In genomic region chr3:46972396-46972795, GRCh38 we compare ENCODE assay signal across 16 cellular contexts. TPM values are rescaled to one million over a fixed set of nuclear protein-coding genes. Genes with fewer than 3 reads are reported as not detected.
DNase-seq lines count a peak whose midpoint lies in the region; ATAC-seq and TF ChIP-seq lines count a peak whose summit lies in the region.
"Had no signal": no experiment of that assay in that cellular context is flagged by ENCODE, and none has a peak within 500 bp of the region (broad histone marks: within the 10 kb centered on the region; RNA-seq: fewer than 3 reads in every experiment).

No MANE protein-coding gene starts in this region.

- H3K27me3 Mint-ChIP-seq in central memory CD8-positive, alpha-beta T cell, result no peaks in the 10 kb centered on the region
- H3K27me3 Mint-ChIP-seq in chondrocyte (ENCODE audit: low read depth), result no peaks in the 10 kb centered on the region

- ATAC-seq in left ventricle myocardium superior, result no peak
- ATAC-seq in central memory CD8-positive, alpha-beta T cell (replicated peaks; ENCODE audit: extremely low read depth, poor library complexity, severe bottlenecking), result no peak
- ATAC-seq in HG03342 (IDR thresholded peaks at IDR 0.05; ENCODE audit: unreplicated experiment), result no peak

- H3K27me3 ChIP-seq in SU-DHL-6 (ENCODE audit: low read length), result no peaks in the 10 kb centered on the region
- H3K27me3 ChIP-seq: Peyer's patch, testis had no signal

- H3K4me2 ChIP-seq in SU-DHL-6 (ENCODE audit: low read depth, low read length, poor library complexity, severe bottlenecking), result peak overlapping the region; percentile 51

- peaks cover 21% of the 10 kb centered on the region for H3F3A ChIP-seq in SU-DHL-6 (ENCODE audit: insufficient read depth)

- H3K9me2 ChIP-seq in SU-DHL-6 (replicated peaks; ENCODE audit: insufficient read depth, low read length), result no peaks in the 10 kb centered on the region

- H3K36me3 ChIP-seq in SU-DHL-6 (ENCODE audit: low read length), result peaks cover 3% of the 10 kb centered on the region; the same call in 1 of the 2 replicates
- H3K36me3 ChIP-seq: Peyer's patch had no signal

- no peak for TF ChIP-seq CTCF in SU-DHL-6 (IDR thresholded peaks at IDR 0.05; ENCODE audit: insufficient read depth, low read length, poor library complexity, severe bottlenecking)
- TF ChIP-seq CTCF in chondrocyte (IDR thresholded peaks at IDR 0.05), result no peak
- no peak for TF ChIP-seq CTCF in coronary artery (IDR thresholded peaks at IDR 0.05)

- H3K79me2 ChIP-seq in SU-DHL-6 (ENCODE audit: insufficient read depth, low read length), result peaks cover 88% of the 10 kb centered on the region

- intact Hi-C loops in left ventricle myocardium superior (cut with micrococcal nuclease), result no loop called here
- intact Hi-C loops in cardiac septum (cut with DNase I), result loop anchor here (10.0 kb wide), 1 partner anchor 192 kb away; the partner anchor contains the start of gene SETD2

- no peak overlapping the region for H2AFZ ChIP-seq in SU-DHL-6 (ENCODE audit: low read depth, low read length, severe bottlenecking)
- H2AFZ ChIP-seq: parathyroid adenoma had no signal

- peaks cover 72% of the 10 kb centered on the region for H3K4me1 Mint-ChIP-seq in central memory CD8-positive, alpha-beta T cell
- H3K4me1 Mint-ChIP-seq in chondrocyte (ENCODE audit: low read depth), result peaks cover 69% of the 10 kb centered on the region

- DNase-seq in left ventricle myocardium superior (peak; percentile 7), cardiac septum (ENCODE audit: low spot score) (no peak), chondrocyte (ENCODE audit: low spot score) (no peak), glomerular visceral epithelial cell (ENCODE audit: extremely low spot score) (no peak), coronary artery (ENCODE audit: low spot score) (no peak)
- DNase-seq in central memory CD8-positive, alpha-beta T cell (ENCODE audit: low spot score in 2 of 2), result no peak
- DNase-seq: activated CD4-positive, CD25-positive, alpha-beta regulatory T cell treated with anti-CD3 and anti-CD28 coated beads, Interleukin-2, amount 50 U/mL, for 72 hours; activated gamma-delta T cell treated with Interleukin-2 at 50 U/mL for 16 hours; cerebellar nuclear complex; midbrain; NCI-H1105; Peyer's patch; testis had no signal

- peak overlapping the region; percentile 5 for H3K4me3 ChIP-seq in SU-DHL-6 (ENCODE audit: insufficient read depth, low read length, poor library complexity, severe bottlenecking)
- no peak overlapping the region for H3K4me3 ChIP-seq in coronary artery
- H3K4me3 ChIP-seq: Peyer's patch, testis had no signal

- peaks cover 44% of the 10 kb centered on the region for H3K36me3 Mint-ChIP-seq in central memory CD8-positive, alpha-beta T cell (ENCODE audit: insufficient read depth)
- peaks cover 2% of the 10 kb centered on the region for H3K36me3 Mint-ChIP-seq in chondrocyte (ENCODE audit: low read depth)

- peak overlapping the region; percentile 73 for H3K27ac ChIP-seq in SU-DHL-6 (ENCODE audit: low read depth, low read length)
- no peak overlapping the region for H3K27ac ChIP-seq in coronary artery
- H3K27ac ChIP-seq: parathyroid adenoma, testis had no signal

- peaks cover 32% of the 10 kb centered on the region for H4K20me1 ChIP-seq in SU-DHL-6 (ENCODE audit: low read depth, low read length)

- H3K9ac ChIP-seq in SU-DHL-6 (ENCODE audit: low read length), result no peak overlapping the region
- H3K9ac ChIP-seq: parathyroid adenoma had no signal

- H3K9me3 Mint-ChIP-seq in central memory CD8-positive, alpha-beta T cell, result no peaks in the 10 kb centered on the region
- H3K9me3 Mint-ChIP-seq in chondrocyte (ENCODE audit: low read depth), result no peaks in the 10 kb centered on the region

- H3K27ac Mint-ChIP-seq in central memory CD8-positive, alpha-beta T cell (ENCODE audit: low read depth), result peak overlapping the region; percentile 87
- no peak overlapping the region for H3K27ac Mint-ChIP-seq in chondrocyte (ENCODE audit: unreplicated experiment)

- H3K9me3 ChIP-seq in SU-DHL-6 (ENCODE audit: insufficient read depth, low read length), result no peaks in the 10 kb centered on the region
- H3K9me3 ChIP-seq: Peyer's patch, testis had no signal

- H3K4me3 Mint-ChIP-seq in central memory CD8-positive, alpha-beta T cell, result peak overlapping the region; percentile 67
- no peak overlapping the region for H3K4me3 Mint-ChIP-seq in chondrocyte (ENCODE audit: unreplicated experiment)

RNA-seq across cellular contexts. Expression of gene CCDC12, which starts 4.1 kb away (rescaled TPM):
- 29.6 TPM for total RNA-seq in left ventricle myocardium superior
- total RNA-seq in cardiac septum, result 35.6 TPM
- 21.8 to 23.3 TPM (median 22.3 TPM) in 3 replicates for total RNA-seq in chondrocyte

RNA-seq across cellular contexts. Expression of gene NBEAL2, which starts 7.1 kb away (rescaled TPM):
- total RNA-seq in left ventricle myocardium superior, result 11.4 TPM
- total RNA-seq in cardiac septum, result 14.2 TPM
- 15.9 to 18.1 TPM (median 16.5 TPM) in 3 replicates for total RNA-seq in chondrocyte
